ENCODE assay signal across 1 cellular context in the genomic region with DNA sequence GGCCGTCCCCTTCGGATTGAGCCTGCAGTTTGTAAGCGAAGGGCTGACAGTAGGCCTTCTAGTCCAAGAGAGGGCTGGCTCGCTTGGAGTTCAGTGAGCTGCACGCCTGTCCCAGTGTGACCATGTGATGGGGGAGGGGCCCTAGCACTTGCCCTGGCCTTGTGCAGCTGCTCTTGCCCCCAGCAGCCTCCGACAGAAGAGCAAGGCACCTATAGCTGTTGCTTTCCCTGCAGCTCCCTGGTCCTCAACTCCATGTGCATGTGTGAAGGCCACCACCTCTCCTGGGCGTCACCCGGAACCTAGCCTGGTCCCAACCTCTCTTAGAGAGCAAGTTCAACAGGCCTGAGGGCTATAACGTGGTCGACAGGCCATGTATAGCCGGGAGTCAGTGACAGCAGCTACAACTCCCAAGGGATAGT.
TF ChIP-seq lines count a peak whose summit lies in the region.

No MANE protein-coding gene starts in this region.

TF ChIP-seq in WTC11, 78 proteins besides CTCF, POLR2A, EP300 and RAD21 (continued from another document):
- TF ChIP-seq, protein P1, sequence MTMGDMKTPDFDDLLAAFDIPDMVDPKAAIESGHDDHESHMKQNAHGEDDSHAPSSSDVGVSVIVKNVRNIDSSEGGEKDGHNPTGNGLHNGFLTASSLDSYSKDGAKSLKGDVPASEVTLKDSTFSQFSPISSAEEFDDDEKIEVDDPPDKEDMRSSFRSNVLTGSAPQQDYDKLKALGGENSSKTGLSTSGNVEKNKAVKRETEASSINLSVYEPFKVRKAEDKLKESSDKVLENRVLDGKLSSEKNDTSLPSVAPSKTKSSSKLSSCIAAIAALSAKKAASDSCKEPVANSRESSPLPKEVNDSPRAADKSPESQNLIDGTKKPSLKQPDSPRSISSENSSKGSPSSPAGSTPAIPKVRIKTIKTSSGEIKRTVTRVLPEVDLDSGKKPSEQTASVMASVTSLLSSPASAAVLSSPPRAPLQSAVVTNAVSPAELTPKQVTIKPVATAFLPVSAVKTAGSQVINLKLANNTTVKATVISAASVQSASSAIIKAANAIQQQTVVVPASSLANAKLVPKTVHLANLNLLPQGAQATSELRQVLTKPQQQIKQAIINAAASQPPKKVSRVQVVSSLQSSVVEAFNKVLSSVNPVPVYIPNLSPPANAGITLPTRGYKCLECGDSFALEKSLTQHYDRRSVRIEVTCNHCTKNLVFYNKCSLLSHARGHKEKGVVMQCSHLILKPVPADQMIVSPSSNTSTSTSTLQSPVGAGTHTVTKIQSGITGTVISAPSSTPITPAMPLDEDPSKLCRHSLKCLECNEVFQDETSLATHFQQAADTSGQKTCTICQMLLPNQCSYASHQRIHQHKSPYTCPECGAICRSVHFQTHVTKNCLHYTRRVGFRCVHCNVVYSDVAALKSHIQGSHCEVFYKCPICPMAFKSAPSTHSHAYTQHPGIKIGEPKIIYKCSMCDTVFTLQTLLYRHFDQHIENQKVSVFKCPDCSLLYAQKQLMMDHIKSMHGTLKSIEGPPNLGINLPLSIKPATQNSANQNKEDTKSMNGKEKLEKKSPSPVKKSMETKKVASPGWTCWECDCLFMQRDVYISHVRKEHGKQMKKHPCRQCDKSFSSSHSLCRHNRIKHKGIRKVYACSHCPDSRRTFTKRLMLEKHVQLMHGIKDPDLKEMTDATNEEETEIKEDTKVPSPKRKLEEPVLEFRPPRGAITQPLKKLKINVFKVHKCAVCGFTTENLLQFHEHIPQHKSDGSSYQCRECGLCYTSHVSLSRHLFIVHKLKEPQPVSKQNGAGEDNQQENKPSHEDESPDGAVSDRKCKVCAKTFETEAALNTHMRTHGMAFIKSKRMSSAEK (CRISPR knock-in tag; IDR thresholded peaks at IDR 0.05; ENCODE audit: borderline replicate concordance), result no peak
